ENCODE assay signal across 8 cellular contexts in the genomic region with DNA sequence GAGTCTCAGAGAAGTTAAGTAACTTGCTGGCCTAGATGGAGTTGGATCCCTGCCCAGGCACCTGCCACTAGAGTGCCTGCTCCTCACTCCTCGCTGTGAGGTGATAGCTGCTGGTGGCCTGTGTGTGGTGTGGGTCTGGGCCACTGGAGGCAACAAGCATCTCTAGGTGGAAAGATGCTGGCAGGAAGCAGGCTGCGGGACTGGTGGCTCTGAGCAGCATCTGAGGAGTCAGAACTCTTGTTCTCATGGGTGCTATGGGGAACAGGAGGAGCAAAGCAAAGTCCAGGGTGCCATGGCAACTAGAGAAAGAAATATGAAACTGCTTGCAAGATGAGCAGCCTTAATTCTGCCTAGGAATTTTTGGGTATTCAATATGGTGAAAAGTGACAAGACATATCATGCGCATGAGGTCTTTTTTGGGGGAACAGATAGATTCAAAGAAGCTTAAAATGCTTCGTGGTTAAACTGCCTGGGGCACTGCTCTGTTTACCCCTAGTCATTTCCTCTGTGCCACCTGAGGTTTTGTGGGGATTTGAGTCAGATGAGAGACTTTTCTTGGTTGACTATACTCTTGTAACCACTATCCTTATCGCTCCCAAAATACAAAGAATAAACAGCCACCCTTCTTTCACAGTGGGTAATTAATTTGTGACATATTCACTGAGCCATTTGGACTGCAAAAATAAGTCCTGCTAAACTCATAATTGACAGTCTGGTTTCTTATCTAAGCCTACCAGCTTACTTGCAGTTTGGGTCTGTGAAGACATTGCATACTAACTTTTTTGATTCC. TPM values are rescaled to one million over a fixed set of nuclear protein-coding genes. Genes with fewer than 3 reads are reported as not detected.
DNase-seq lines count a peak whose midpoint lies in the region; ATAC-seq and TF ChIP-seq lines count a peak whose summit lies in the region.

No MANE protein-coding gene starts in this region.

- no peaks in the 10 kb centered on the region for H3K27me3 ChIP-seq in aorta (ENCODE audit: control insufficient read depth in 1 of 2, insufficient read depth in 2 of 2, low read length in 1 of 2)

- H3K9me3 Mint-ChIP-seq in activated CD4-positive, alpha-beta T cell treated with anti-CD3 and anti-CD28 coated beads, Interleukin-2, amount 10 ng/mL, durations not matched to agents 7 days and 5 days: no peaks in the 10 kb centered on the region
- H3K9me3 Mint-ChIP-seq in natural killer cell: no peaks in the 10 kb centered on the region

- intact Hi-C loops in natural killer cell (cut with micrococcal nuclease) (no loop called here), aorta (cut with DNase I) (no loop called here)

- peak; percentile 72 for DNase-seq in GDM1 (lab: John Stamatoyannopoulos, UW)
- peak; percentile 69 for DNase-seq in activated CD4-positive, alpha-beta T cell treated with anti-CD3 and anti-CD28 coated beads, Interleukin-2, amount 10 ng/mL, durations not matched to agents 7 days and 5 days
- DNase-seq in natural killer cell: no peak
- no peak for DNase-seq in KG1 (lab: John Stamatoyannopoulos, UW)
- DNase-seq in aorta: no peak
- no peak for DNase-seq in amniotic stem cell (lab: John Stamatoyannopoulos, UW)
- no peak for DNase-seq in AG08395 (ENCODE audit: low spot score)

- H3K4me1 Mint-ChIP-seq in activated CD4-positive, alpha-beta T cell treated with anti-CD3 and anti-CD28 coated beads, Interleukin-2, amount 10 ng/mL, durations not matched to agents 7 days and 5 days: peaks cover 30% of the 10 kb centered on the region
- peaks cover 14% of the 10 kb centered on the region in 2 donors for H3K4me1 Mint-ChIP-seq in natural killer cell

- CTCF ChIA-PET in activated CD4-positive, alpha-beta T cell treated with anti-CD3 and anti-CD28 coated beads, Interleukin-2, amount 10 ng/mL, durations not matched to agents 7 days and 5 days (lab: Charles Lee): interaction anchor here (0.6 to 2.8 kb wide), 5 partner anchors 9 to 192 kb away, joined by 3 to 8 read pairs (median 3); a partner anchor contains a TSS

- H3K4me1 ChIP-seq in aorta (ENCODE audit: control insufficient read depth in 1 of 2, insufficient read depth in 2 of 2, low read length in 2 of 2): no peaks in the 10 kb centered on the region

- H3K27ac ChIP-seq in aorta (ENCODE audit: low read depth in 1 of 2, low read length in 2 of 2): no peak overlapping the region

- WGBS in aorta, 2 donors: 75 to 81% methylated on average over 5 of the region's 5 CpGs

- H3K4me3 Mint-ChIP-seq in activated CD4-positive, alpha-beta T cell treated with anti-CD3 and anti-CD28 coated beads, Interleukin-2, amount 10 ng/mL, durations not matched to agents 7 days and 5 days: peak overlapping the region; percentile 0
- H3K4me3 Mint-ChIP-seq in natural killer cell: no peak overlapping the region

- H3K27ac Mint-ChIP-seq in activated CD4-positive, alpha-beta T cell treated with anti-CD3 and anti-CD28 coated beads, Interleukin-2, amount 10 ng/mL, durations not matched to agents 7 days and 5 days: peak overlapping the region; percentile 87
- peak overlapping the region in 1 of 2 donors; percentile 15 for H3K27ac Mint-ChIP-seq in natural killer cell

- no peak overlapping the region for H3K4me3 ChIP-seq in aorta (ENCODE audit: low read length in 2 of 2)

- no peaks in the 10 kb centered on the region for H3K36me3 Mint-ChIP-seq in activated CD4-positive, alpha-beta T cell treated with anti-CD3 and anti-CD28 coated beads, Interleukin-2, amount 10 ng/mL, durations not matched to agents 7 days and 5 days (ENCODE audit: low read depth)
- H3K36me3 Mint-ChIP-seq in natural killer cell: no peaks in the 10 kb centered on the region

- peaks cover 1% of the 10 kb centered on the region for H3K9me3 ChIP-seq in aorta (ENCODE audit: control insufficient read depth, low read length)

- peaks cover 6% of the 10 kb centered on the region for H3K27me3 Mint-ChIP-seq in activated CD4-positive, alpha-beta T cell treated with anti-CD3 and anti-CD28 coated beads, Interleukin-2, amount 10 ng/mL, durations not matched to agents 7 days and 5 days
- no peaks in the 10 kb centered on the region for H3K27me3 Mint-ChIP-seq in natural killer cell (ENCODE audit: low read depth in 2 of 2)

- no peak for TF ChIP-seq CTCF in natural killer cell (IDR thresholded peaks at IDR 0.05)

- ATAC-seq in HG03354 (IDR thresholded peaks at IDR 0.05; ENCODE audit: poor library complexity, severe bottlenecking, unreplicated experiment) (peak; percentile 77), natural killer cell (peak; percentile 58 to 80 (median 78)), aorta (ENCODE audit: low FRiP score) (no peak)

- POLR2A ChIA-PET in activated CD4-positive, alpha-beta T cell treated with anti-CD3 and anti-CD28 coated beads, Interleukin-2, amount 10 ng/mL, durations not matched to agents 7 days and 5 days (lab: Charles Lee): no interaction called here

- H3K36me3 ChIP-seq in aorta (ENCODE audit: control insufficient read depth in 1 of 2, insufficient read depth in 2 of 2, low read length in 1 of 2): no peaks in the 10 kb centered on the region

RNA-seq across cellular contexts. Expression of a gene that starts 50.3 kb away (rescaled TPM):
- total RNA-seq in activated CD4-positive, alpha-beta T cell treated with anti-CD3 and anti-CD28 coated beads, Interleukin-2, amount 10 ng/mL, durations not matched to agents 7 days and 5 days: under 1 TPM; 0.35 to 0.92 TPM
- 1 to 10 TPM; 3.0 to 6.5 (median 3.0) TPM for total RNA-seq in natural killer cell
- 1 to 10 TPM; 1.1 to 2.3 TPM for total RNA-seq in aorta
- polyA plus RNA-seq in aorta: not detected

Comparison
In these comparisons a context has a peak if more than half of its experiments do, and no peak if none do; other contexts are left out.
1. DNase-seq: peak in GDM1 (single experiment) and activated CD4-positive, alpha-beta T cell treated with anti-CD3 and anti-CD28 coated beads, Interleukin-2, amount 10 ng/mL, durations not matched to agents 7 days and 5 days (single experiment); none in natural killer cell (single experiment), KG1 (single experiment), aorta (0 of 2), amniotic stem cell (single experiment) and AG08395 (single experiment).